In the genomic region with DNA sequence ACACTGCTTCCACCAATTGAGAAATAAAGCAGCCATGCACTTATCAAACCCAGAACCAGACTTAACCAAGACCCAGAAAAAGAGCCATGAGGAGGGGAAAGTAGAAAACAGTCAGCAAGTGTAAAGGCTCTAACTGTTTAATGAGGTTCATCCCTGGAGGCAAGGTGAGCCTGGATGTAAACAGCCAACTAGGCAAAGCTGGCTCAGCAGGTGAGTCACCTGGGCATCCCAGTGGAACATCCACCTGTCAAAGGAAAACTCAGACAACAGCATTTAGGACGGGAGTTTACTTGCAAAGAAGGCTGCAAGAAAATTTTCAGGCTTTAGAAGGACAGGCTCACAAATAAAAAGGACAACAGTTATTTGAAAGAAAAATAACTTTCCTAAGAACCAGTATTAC, we compare ENCODE assay signal across 19 cellular contexts.
"Had no signal": no experiment of that assay in that cellular context is flagged by ENCODE, and none has a peak within 500 bp of the region (broad histone marks: within the 10 kb centered on the region; RNA-seq: fewer than 3 reads in every experiment).

No MANE protein-coding gene starts in this region.

- H3K4me1 ChIP-seq: spleen, upper lobe of right lung had no signal

- H3K9me3 ChIP-seq: esophagus muscularis mucosa, spleen, upper lobe of right lung had no signal

- H3K4me3 ChIP-seq: esophagus muscularis mucosa, lung, spleen, upper lobe of right lung had no signal

- ATAC-seq: activated CD4-positive, CD25-positive, alpha-beta regulatory T cell treated with anti-CD3 and anti-CD28 coated beads, Interleukin-2, amount 50 U/mL, for 24 hours; activated T-cell treated with anti-CD3 and anti-CD28 coated beads, Interleukin-2, amount 50 U/mL, for 4 hours; stimulated activated memory B cell treated with anti-CD40 and anti-IgM and Interleukin-4, amounts not matched to agents 10 μg/mL and 1 μg/mL and 100 μg/mL, for 72 hours had no signal

- DNase-seq: activated CD4-positive, alpha-beta T cell treated with anti-CD3 and anti-CD28 coated beads, Interleukin-2, amount 10 ng/mL, durations not matched to agents 7 days and 5 days; activated CD8-positive, alpha-beta memory T cell treated with anti-CD3 and anti-CD28 coated beads, Interleukin-2, amount 50 U/mL, for 4 hours; activated effector memory CD4-positive, alpha-beta T cell treated with Interleukin-2 at 50 U/mL for 16 hours; activated naive CD4-positive, alpha-beta T cell treated with anti-CD3 and anti-CD28 coated beads, Interleukin-2, amount 50 U/mL, for 16 hours; activated T-cell treated with anti-CD3 and anti-CD28 coated beads, Interleukin-2, amount 50 U/mL, for 4 hours; effector CD8-positive, alpha-beta T cell; immature natural killer cell; nephron progenitor cell; occipital lobe; retina; stimulated activated CD4-positive, alpha-beta T cell treated with anti-CD3 and anti-CD28 coated beads, Interleukin-4, amount 100 ng/mL, for 4 hours; T-helper 1 cell; T-helper 9 cell; upper lobe of right lung had no signal

- H3K27me3 ChIP-seq: esophagus muscularis mucosa, spleen, upper lobe of right lung had no signal

- H3K27ac ChIP-seq: esophagus muscularis mucosa, spleen, upper lobe of right lung had no signal
